9 cellular contexts compared by ENCODE assay signal in the genomic region with DNA sequence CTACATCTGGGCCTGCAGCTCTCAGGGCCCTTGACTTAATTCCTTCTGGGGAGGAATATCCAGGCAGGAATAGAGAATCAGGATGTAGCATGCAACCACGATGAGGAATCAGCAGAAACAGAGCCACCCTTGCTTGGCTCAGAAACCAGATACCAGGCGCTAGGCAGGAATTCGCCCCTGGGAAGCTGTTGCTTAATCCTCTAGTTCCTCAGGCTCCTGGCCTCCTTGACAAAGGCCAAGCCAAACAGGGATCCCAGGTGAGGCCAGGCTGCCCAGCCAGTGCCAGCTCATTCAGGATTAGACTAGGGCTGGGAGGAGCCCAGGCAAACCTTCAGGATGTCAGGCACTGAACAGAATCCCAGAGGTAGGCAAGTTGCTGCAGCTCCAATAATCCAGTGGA. TPM values are rescaled to one million over a fixed set of nuclear protein-coding genes. Genes with fewer than 3 reads are reported as not detected.
DNase-seq lines count a peak whose midpoint lies in the region; FAIRE-seq and TF ChIP-seq lines count a peak whose summit lies in the region.
"Had no signal": no experiment of that assay in that cellular context is flagged by ENCODE, and none has a peak within 500 bp of the region (broad histone marks: within the 10 kb centered on the region; RNA-seq: fewer than 3 reads in every experiment).

No MANE protein-coding gene starts in this region.

- no peak overlapping the region for H3K4me3 ChIP-seq in HL-60 (replicated peaks; ENCODE audit: insufficient read depth, low read length)
- H3K4me3 ChIP-seq in astrocyte (ENCODE audit: insufficient read depth, low read depth, low read length): no peak overlapping the region
- no peak overlapping the region for H3K4me3 ChIP-seq in subcutaneous abdominal adipose tissue (ENCODE audit: low read depth in 1 of 5, low read length in 5 of 5)

- H3K9me3 ChIP-seq in astrocyte (ENCODE audit: insufficient read depth, low read depth, low read length) (no peaks in the 10 kb centered on the region), subcutaneous abdominal adipose tissue (ENCODE audit: control insufficient read depth in 5 of 5, low read length in 5 of 5) (no peaks in the 10 kb centered on the region)

- DNase-seq in HL-60 (ENCODE audit: low read depth in 1 of 2, low spot score in 1 of 2): peak in 1 of 2 experiments; percentile 37
- peak; percentile 39 for DNase-seq in astrocyte (ENCODE audit: low read depth)
- peak; percentile 93 for DNase-seq in islet precursor cell
- DNase-seq in activated gamma-delta T cell treated with Interleukin-2 at 50 U/mL for 16 hours: no peak
- DNase-seq in glutamatergic neuron: no peak
- no peak for DNase-seq in activated CD4-positive, alpha-beta T cell treated with anti-CD3 and anti-CD28 coated beads, Interleukin-2, amount 50 U/mL, for 48 hours
- DNase-seq: activated effector memory CD4-positive, alpha-beta T cell treated with anti-CD3 and anti-CD28 coated beads, Interleukin-2, amount 50 U/mL, for 16 hours had no signal

- H3K9me3 Mint-ChIP-seq in astrocyte (ENCODE audit: unreplicated experiment): peaks cover 2% of the 10 kb centered on the region
- H3K9me3 Mint-ChIP-seq in glutamatergic neuron (ENCODE audit: unreplicated experiment): no peaks in the 10 kb centered on the region

- peak overlapping the region; percentile 67 for H3K9ac ChIP-seq in astrocyte (ENCODE audit: low read length)
- H3K9ac ChIP-seq in subcutaneous abdominal adipose tissue (ENCODE audit: low read length in 5 of 5): no peak overlapping the region

- FAIRE-seq in astrocyte (lab: Jason Lieb, UNC): no peak
- FAIRE-seq: GM12892 had no signal

- H4K20me1 ChIP-seq in astrocyte (ENCODE audit: insufficient read depth, low read length): no peaks in the 10 kb centered on the region

- no peak overlapping the region for H3K4me3 Mint-ChIP-seq in astrocyte (ENCODE audit: unreplicated experiment)
- no peak overlapping the region for H3K4me3 Mint-ChIP-seq in glutamatergic neuron (ENCODE audit: unreplicated experiment)

- H3K4me2 ChIP-seq in astrocyte (ENCODE audit: low read length): peak overlapping the region; percentile 59

- peak overlapping the region; percentile 6 for H2AFZ ChIP-seq in astrocyte (ENCODE audit: low read depth, low read length)

- TF ChIP-seq CTCF in HL-60 (IDR thresholded peaks at IDR 0.05; ENCODE audit: insufficient read depth, low read length): no peak
- no peak for TF ChIP-seq CTCF in astrocyte (IDR thresholded peaks at IDR 0.05; ENCODE audit: insufficient read depth, low read depth, low read length)
- no peak for TF ChIP-seq CTCF in glutamatergic neuron (IDR thresholded peaks at IDR 0.05; ENCODE audit: partially characterized antibody, unreplicated experiment)

- H3K27me3 Mint-ChIP-seq in astrocyte (ENCODE audit: low read depth, unreplicated experiment) (no peaks in the 10 kb centered on the region), glutamatergic neuron (ENCODE audit: unreplicated experiment) (peaks cover 5% of the 10 kb centered on the region)

- peak overlapping the region; percentile 21 for H3K27ac Mint-ChIP-seq in astrocyte (ENCODE audit: unreplicated experiment)
- H3K27ac Mint-ChIP-seq in glutamatergic neuron (ENCODE audit: unreplicated experiment): no peak overlapping the region

- H3K27ac ChIP-seq in HL-60 (replicated peaks): peak overlapping the region; percentile 57
- peak overlapping the region; percentile 93 for H3K27ac ChIP-seq in astrocyte (ENCODE audit: low read depth, low read length)
- H3K27ac ChIP-seq in subcutaneous abdominal adipose tissue (ENCODE audit: low read depth, low read length): peak overlapping the region; percentile 37

- H3K4me1 ChIP-seq in astrocyte (ENCODE audit: insufficient read depth, low read length) (peaks cover 37% of the 10 kb centered on the region), subcutaneous abdominal adipose tissue (ENCODE audit: control insufficient read depth in 5 of 5, insufficient read depth in 5 of 5, low read length in 5 of 5) (peaks cover 8 to 26% (median 16%) of the 10 kb centered on the region in 5 donors)

- peaks cover 29% of the 10 kb centered on the region for H3K4me1 Mint-ChIP-seq in astrocyte (ENCODE audit: low read depth, unreplicated experiment)
- H3K4me1 Mint-ChIP-seq in glutamatergic neuron (ENCODE audit: low read depth, unreplicated experiment): no peaks in the 10 kb centered on the region

- H3K36me3 ChIP-seq in astrocyte (ENCODE audit: insufficient read depth, low read length) (no peaks in the 10 kb centered on the region), subcutaneous abdominal adipose tissue (ENCODE audit: control insufficient read depth in 5 of 5, insufficient read depth in 5 of 5, low read length in 5 of 5) (no peaks in the 10 kb centered on the region)

- H3K27me3 ChIP-seq in HL-60 (ENCODE audit: insufficient read depth, poor library complexity, severe bottlenecking) (no peaks in the 10 kb centered on the region), astrocyte (ENCODE audit: insufficient read depth, low read length) (no peaks in the 10 kb centered on the region), subcutaneous abdominal adipose tissue (ENCODE audit: control insufficient read depth in 5 of 5, insufficient read depth in 4 of 5, low read length in 5 of 5) (no peaks in the 10 kb centered on the region)

- H3K79me2 ChIP-seq in astrocyte (ENCODE audit: insufficient read depth, low read length): no peaks in the 10 kb centered on the region

- H3K36me3 Mint-ChIP-seq in astrocyte (ENCODE audit: low read depth, unreplicated experiment) (no peaks in the 10 kb centered on the region), glutamatergic neuron (ENCODE audit: unreplicated experiment) (peaks cover 5% of the 10 kb centered on the region)

RNA-seq across cellular contexts. Expression of a gene that starts 48.2 kb away (rescaled TPM):
- total RNA-seq in astrocyte (122 and 126 TPM in 2 replicates), glutamatergic neuron (ENCODE audit: unreplicated experiment) (199 TPM)

Comparison
In these comparisons a context has a peak if more than half of its experiments do, and no peak if none do; other contexts are left out.
1. DNase-seq: peak in astrocyte (single experiment) and islet precursor cell (single experiment); none in activated gamma-delta T cell treated with Interleukin-2 at 50 U/mL for 16 hours (single experiment), glutamatergic neuron (single experiment) and activated CD4-positive, alpha-beta T cell treated with anti-CD3 and anti-CD28 coated beads, Interleukin-2, amount 50 U/mL, for 48 hours (0 of 2).
2. H3K27ac ChIP-seq: peak in every context shown above with its lines; median percentile 93 in astrocyte; 57 in HL-60; 37 in subcutaneous abdominal adipose tissue.